Comparison of ENCODE assay signal across 8 cellular contexts in the genomic region with DNA sequence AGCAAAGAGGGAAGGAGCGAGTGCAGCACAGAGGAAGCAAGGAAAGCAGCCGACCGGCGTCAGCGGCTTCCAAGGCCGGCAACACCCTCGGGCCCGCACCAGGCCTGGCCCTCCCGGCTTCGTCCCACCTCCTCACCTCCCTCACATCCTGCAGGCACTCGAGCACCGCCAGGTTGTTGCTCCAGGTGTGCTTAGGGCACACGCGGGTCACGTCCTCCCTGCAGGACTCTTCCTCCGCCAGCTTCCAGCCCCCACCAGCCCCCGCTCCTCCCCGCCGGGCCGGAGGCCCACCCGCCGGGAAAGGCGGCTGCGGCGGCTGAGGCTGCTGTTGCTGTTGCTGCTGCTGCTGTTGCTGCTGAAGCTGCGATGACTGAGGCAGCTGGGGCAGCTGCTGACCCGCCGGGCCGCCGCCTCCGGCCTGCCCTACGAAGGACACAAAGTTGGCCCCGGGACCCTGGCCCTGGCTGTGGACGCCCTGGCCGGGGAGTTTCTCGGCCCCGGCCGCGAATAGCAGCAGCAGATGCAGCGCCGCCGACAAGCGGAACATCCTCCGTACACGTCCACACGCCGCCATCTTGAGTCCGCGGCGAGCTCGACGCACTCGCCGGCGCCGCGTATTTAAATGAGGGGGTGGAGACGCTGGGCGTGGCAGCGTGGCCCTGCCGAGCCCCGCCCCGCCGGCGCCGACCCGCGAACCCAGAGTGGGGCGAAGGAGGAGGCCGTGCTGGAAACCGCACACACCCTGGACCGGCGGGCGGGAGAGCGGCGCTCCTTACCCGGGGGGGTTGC.
A peak's percentile ranks its signal among the peaks of the same experiment; 100 is the strongest.
DNase-seq lines count a peak whose midpoint lies in the region; ATAC-seq lines count a peak whose summit lies in the region.

A gene (minus strand): TSS at position 594 of the 789 bp plus-strand sequence. CDS start 20 bp downstream, at position 574.

- peak; percentile 96 for ATAC-seq in GM18867 (IDR thresholded peaks at IDR 0.05; ENCODE audit: unreplicated experiment)
- peak; percentile 95 for ATAC-seq in HG03097 (IDR thresholded peaks at IDR 0.05; ENCODE audit: low FRiP score, unreplicated experiment)

- no peaks in the 10 kb centered on the region for H3K27me3 ChIP-seq in ACC112 (ENCODE audit: insufficient read depth, low read length)

- peak within 1 kb of the TSS; percentile 80 for H3K27ac ChIP-seq in ACC112 (ENCODE audit: low read depth, low read length)
- peak within 1 kb of the TSS; percentile 86 for H3K27ac ChIP-seq in caudate nucleus (ENCODE audit: low read depth, low read length)

- H3K4me1 ChIP-seq in ACC112 (ENCODE audit: control insufficient read depth, insufficient read depth, low read length, unreplicated experiment), result peaks cover 25% of the 10 kb centered on the region

- H3K36me3 ChIP-seq in ACC112 (ENCODE audit: insufficient read depth, low read length), result no peaks in the 10 kb centered on the region

- H3K4me3 ChIP-seq in ACC112 (ENCODE audit: low read depth, low read length), result peak within 1 kb of the TSS; percentile 99

- peaks cover 48% of the 10 kb centered on the region for H3K79me2 ChIP-seq in ACC112 (ENCODE audit: control insufficient read depth, insufficient read depth, low read length, unreplicated experiment)

- H2AFZ ChIP-seq in ACC112 (ENCODE audit: low read length, unreplicated experiment), result peak within 1 kb of the TSS; percentile 88

- DNase-seq in NCI-H2227 treated with DMSO at 0.1 percent for 48 hours (lab: John Stamatoyannopoulos, UW) (peak; percentile 79), caudate nucleus (lab: John Stamatoyannopoulos, UW) (peak in 60 of 61 donors; percentile 35 to 93 (median 86)), iris pigment epithelial cell (ENCODE audit: low read depth) (peak; percentile 93)
- peak; percentile 78 to 87 (median 84) for DNase-seq in activated CD4-positive, CD25-positive, alpha-beta regulatory T cell (lab: John Stamatoyannopoulos, UW)
- peak; percentile 79 to 85 for DNase-seq in stimulated activated CD4-positive, alpha-beta T cell treated with anti-CD3 and anti-CD28 coated beads, Interleukin-12 subunit alpha, Interleukin-12 subunit beta, amount 100 ng/mL, for 24 hours (ENCODE audit: low read depth in 2 of 2)

Comparison
In these comparisons a context has a peak if more than half of its experiments do, and no peak if none do; other contexts are left out.
1. Peak in every context shown above with its lines: DNase-seq, ATAC-seq, H3K4me3 ChIP-seq and H3K27ac ChIP-seq.